In genomic region chr10:79155301-79156081, GRCh38 we compare ENCODE assay signal across 8 cellular contexts.
A peak's percentile ranks its signal among the peaks of the same experiment; 100 is the strongest.
DNase-seq lines count a peak whose midpoint lies in the region; ATAC-seq and TF ChIP-seq lines count a peak whose summit lies in the region.

No MANE protein-coding gene starts in this region.

- H3K36me3 Mint-ChIP-seq in T-helper 2 cell treated with Interferon-gamma antibody and Interleukin-4, amounts not matched to agents 5 μg/mL and 100 μg/mL, for 36 hours (ENCODE audit: low read depth) = no peaks in the 10 kb centered on the region
- H3K36me3 Mint-ChIP-seq in activated CD4-positive, alpha-beta memory T cell treated with anti-CD3 and anti-CD28 coated beads for 36 hours = no peaks in the 10 kb centered on the region

- peak; percentile 17 for TF ChIP-seq CTCF in GM13977 (IDR thresholded peaks at IDR 0.05; ENCODE audit: extremely low read depth, insufficient read depth, missing control alignments)
- peak in 1 of 4 experiments; percentile 35 for TF ChIP-seq CTCF in gastroesophageal sphincter (IDR thresholded peaks at IDR 0.05)

- 20% methylated on average over 1 of the region's 14 CpGs; no CpG with 5 or more reads in 1 of the 2 donors for WGBS in gastroesophageal sphincter (ENCODE audit: low coverage in 1 of 2), 2 donors

- no peaks in the 10 kb centered on the region for H3K4me1 Mint-ChIP-seq in T-helper 2 cell treated with Interferon-gamma antibody and Interleukin-4, amounts not matched to agents 5 μg/mL and 100 μg/mL, for 36 hours (ENCODE audit: low read depth)
- peaks cover under 1% of the 10 kb centered on the region for H3K4me1 Mint-ChIP-seq in activated CD4-positive, alpha-beta memory T cell treated with anti-CD3 and anti-CD28 coated beads for 36 hours (ENCODE audit: low read depth)

- ATAC-seq in gastroesophageal sphincter = peak; percentile 10

- H3K27me3 ChIP-seq in SJSA1 (replicated peaks) (no peaks in the 10 kb centered on the region), gastroesophageal sphincter (no peaks in the 10 kb centered on the region)

- intact Hi-C loops in activated CD4-positive, alpha-beta memory T cell treated with anti-CD3 and anti-CD28 coated beads for 36 hours (cut with micrococcal nuclease) = no loop called here

- peak overlapping the region; percentile 61 for H3K27ac ChIP-seq in SJSA1
- peak overlapping the region in 3 of 4 donors; percentile 85 to 92 (median 88) for H3K27ac ChIP-seq in gastroesophageal sphincter
- peak overlapping the region in 18 of 21 experiments; percentile 15 to 79 (median 50) for H3K27ac ChIP-seq in skin epidermis

- H3K36me3 ChIP-seq in SJSA1 = peaks cover 47% of the 10 kb centered on the region
- no peaks in the 10 kb centered on the region for H3K36me3 ChIP-seq in gastroesophageal sphincter

- no peak for DNase-seq in GM13977 (ENCODE audit: low spot score)
- DNase-seq in SJSA1 (ENCODE audit: low read depth in 1 of 2, low spot score in 2 of 2) = no peak
- no peak for DNase-seq in T-helper 2 cell treated with Interferon-gamma antibody and Interleukin-4, amounts not matched to agents 5 μg/mL and 100 μg/mL, for 36 hours (ENCODE audit: low spot score)
- DNase-seq in activated CD4-positive, alpha-beta memory T cell treated with anti-CD3 and anti-CD28 coated beads for 36 hours = no peak
- DNase-seq in H4 (ENCODE audit: low spot score) = no peak
- no peak for DNase-seq in islet precursor cell

- H3K9me3 Mint-ChIP-seq in T-helper 2 cell treated with Interferon-gamma antibody and Interleukin-4, amounts not matched to agents 5 μg/mL and 100 μg/mL, for 36 hours = no peaks in the 10 kb centered on the region
- H3K9me3 Mint-ChIP-seq in activated CD4-positive, alpha-beta memory T cell treated with anti-CD3 and anti-CD28 coated beads for 36 hours = no peaks in the 10 kb centered on the region

- TF ChIP-seq EP300 in gastroesophageal sphincter (IDR thresholded peaks at IDR 0.05) = no peak

- no peak overlapping the region for H3K27ac Mint-ChIP-seq in T-helper 2 cell treated with Interferon-gamma antibody and Interleukin-4, amounts not matched to agents 5 μg/mL and 100 μg/mL, for 36 hours
- no peak overlapping the region for H3K27ac Mint-ChIP-seq in activated CD4-positive, alpha-beta memory T cell treated with anti-CD3 and anti-CD28 coated beads for 36 hours

- H3K4me3 ChIP-seq in SJSA1 (no peak overlapping the region), gastroesophageal sphincter (no peak overlapping the region), skin epidermis (no peak overlapping the region)

- CTCF ChIA-PET in activated CD4-positive, alpha-beta memory T cell treated with anti-CD3 and anti-CD28 coated beads for 36 hours (lab: Charles Lee) = interaction anchor here (0.6 kb wide), 1 partner anchor 613 kb away, joined by 3 read pairs; no protein-coding TSS in a partner anchor

- in situ Hi-C loops in GM13977 (cut with MboI; ENCODE audit: low pct_unique_long_range_greater_than_20kb, low sequenced_read_pairs, unreplicated experiment) = no loop called here

- TF ChIP-seq POLR2A in gastroesophageal sphincter (IDR thresholded peaks at IDR 0.05) = no peak

- H3K4me1 ChIP-seq in SJSA1 (replicated peaks) = peaks cover 99% of the 10 kb centered on the region
- H3K4me1 ChIP-seq in gastroesophageal sphincter = peaks cover 15 to 100% (median 94%) of the 10 kb centered on the region in 3 donors

- POLR2A ChIA-PET in activated CD4-positive, alpha-beta memory T cell treated with anti-CD3 and anti-CD28 coated beads for 36 hours (lab: Charles Lee) = no interaction called here

- no peaks in the 10 kb centered on the region for H3K9me3 ChIP-seq in SJSA1 (replicated peaks)
- no peaks in the 10 kb centered on the region for H3K9me3 ChIP-seq in gastroesophageal sphincter

- H3K4me3 Mint-ChIP-seq in T-helper 2 cell treated with Interferon-gamma antibody and Interleukin-4, amounts not matched to agents 5 μg/mL and 100 μg/mL, for 36 hours = no peak overlapping the region
- H3K4me3 Mint-ChIP-seq in activated CD4-positive, alpha-beta memory T cell treated with anti-CD3 and anti-CD28 coated beads for 36 hours = no peak overlapping the region

- no peaks in the 10 kb centered on the region for H3K27me3 Mint-ChIP-seq in T-helper 2 cell treated with Interferon-gamma antibody and Interleukin-4, amounts not matched to agents 5 μg/mL and 100 μg/mL, for 36 hours (ENCODE audit: low read depth)
- H3K27me3 Mint-ChIP-seq in activated CD4-positive, alpha-beta memory T cell treated with anti-CD3 and anti-CD28 coated beads for 36 hours = no peaks in the 10 kb centered on the region
